Comparison of ENCODE assay signal across 27 cellular contexts in genomic region chr6:5113096-5113495, GRCh38.
"Had no signal": no experiment of that assay in that cellular context is flagged by ENCODE, and none has a peak within 500 bp of the region (broad histone marks: within the 10 kb centered on the region; RNA-seq: fewer than 3 reads in every experiment).

No MANE protein-coding gene starts in this region.

- H3K36me3 ChIP-seq: adrenal gland, breast epithelium, Peyer's patch had no signal

- H3K27me3 ChIP-seq: adrenal gland, body of pancreas, breast epithelium, Peyer's patch had no signal

- H3K4me1 ChIP-seq: body of pancreas, breast epithelium, Peyer's patch had no signal

- H3K9me3 ChIP-seq: adrenal gland, body of pancreas, breast epithelium, Peyer's patch had no signal

- H3K4me3 ChIP-seq: adrenal gland, body of pancreas, breast epithelium, Peyer's patch had no signal

- ATAC-seq: activated CD8-positive, alpha-beta T cell treated with anti-CD3 and anti-CD28 coated beads for 36 hours; activated naive CD4-positive, alpha-beta T cell treated with anti-CD3 and anti-CD28 coated beads, Interleukin-2, amount 50 U/mL, for 72 hours; body of pancreas; PC-3 had no signal

- H3K27ac ChIP-seq: adrenal gland, body of pancreas, breast epithelium, Peyer's patch, WERI-Rb-1 had no signal

- DNase-seq: activated CD4-positive, alpha-beta T cell treated with anti-CD3 and anti-CD28 coated beads, Interleukin-2, amount 10 ng/mL, durations not matched to agents 24 days and 14 days; activated CD4-positive, alpha-beta T cell treated with anti-CD3 and anti-CD28 coated beads, Interleukin-2, amount 50 U/mL, for 4 hours; activated CD4-positive, CD25-positive, alpha-beta regulatory T cell; activated CD8-positive, alpha-beta T cell treated with anti-CD3 and anti-CD28 coated beads for 36 hours; activated gamma-delta T cell treated with Interleukin-2 at 50 U/mL for 16 hours; activated naive CD4-positive, alpha-beta T cell treated with anti-CD3 and anti-CD28 coated beads for 36 hours; activated T-cell treated with anti-CD3 and anti-CD28 coated beads, Interleukin-2, amount 50 U/mL, for 1 hour; body of pancreas; cerebellar nuclear complex; NCI-H1105; NCI-H1417 treated with DMSO at 0.1 percent for 48 hours; NCI-H1930; NCI-H2081 treated with DMSO at 0.1 percent for 48 hours; NCI-H345; NCI-H526; NCI-H748 treated with DMSO at 0.1 percent for 48 hours; NK-92 treated with Interleukin-12 subunit alpha and Interleukin-12 subunit beta, amount 100 ng/mL, for 24 hours; Peyer's patch; Right ventricle myocardium superior; RPMI8226; SW 1271; T-helper 1 cell; WERI-Rb-1 had no signal
